Comparison of ENCODE assay signal across 1 cellular context in the genomic region with DNA sequence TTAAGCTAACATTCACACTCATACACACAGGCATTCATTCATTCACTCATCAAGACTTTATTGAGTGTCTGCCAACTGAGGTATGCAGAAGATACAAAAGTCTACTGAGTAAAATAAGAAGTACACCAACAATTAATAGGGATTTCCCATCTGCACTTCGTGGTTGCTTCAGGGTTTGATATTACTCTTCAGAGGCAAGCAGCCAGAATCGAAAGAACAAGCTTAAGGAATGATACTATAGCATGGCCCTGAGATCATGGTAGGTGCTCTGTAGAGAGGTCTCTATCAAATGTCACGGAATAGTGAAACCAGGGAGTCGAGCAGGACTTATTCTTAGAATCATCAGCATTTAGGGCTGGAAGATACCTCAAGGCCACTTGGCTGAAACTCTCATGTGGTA.
A peak's percentile ranks its signal among the peaks of the same experiment; 100 is the strongest.
TF ChIP-seq lines count a peak whose summit lies in the region.

No MANE protein-coding gene starts in this region.

TF ChIP-seq in GM12878, 131 proteins besides CTCF, POLR2A, EP300 and RAD21:
- TF ChIP-seq JUND (IDR thresholded peaks at IDR 0.05; ENCODE audit: low read depth, low read length), result no peak
- TF ChIP-seq BACH1 (IDR thresholded peaks at IDR 0.05; ENCODE audit: borderline replicate concordance), result no peak
- no peak for TF ChIP-seq EED (IDR thresholded peaks at IDR 0.05; ENCODE audit: low read depth)
- TF ChIP-seq, protein P1, sequence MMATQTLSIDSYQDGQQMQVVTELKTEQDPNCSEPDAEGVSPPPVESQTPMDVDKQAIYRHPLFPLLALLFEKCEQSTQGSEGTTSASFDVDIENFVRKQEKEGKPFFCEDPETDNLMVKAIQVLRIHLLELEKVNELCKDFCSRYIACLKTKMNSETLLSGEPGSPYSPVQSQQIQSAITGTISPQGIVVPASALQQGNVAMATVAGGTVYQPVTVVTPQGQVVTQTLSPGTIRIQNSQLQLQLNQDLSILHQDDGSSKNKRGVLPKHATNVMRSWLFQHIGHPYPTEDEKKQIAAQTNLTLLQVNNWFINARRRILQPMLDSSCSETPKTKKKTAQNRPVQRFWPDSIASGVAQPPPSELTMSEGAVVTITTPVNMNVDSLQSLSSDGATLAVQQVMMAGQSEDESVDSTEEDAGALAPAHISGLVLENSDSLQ (IDR thresholded peaks at IDR 0.05), result no peak
- no peak for TF ChIP-seq E2F8 (IDR thresholded peaks at IDR 0.05; ENCODE audit: low read depth, partially characterized antibody)
- no peak for TF ChIP-seq HDAC2 (IDR thresholded peaks at IDR 0.05)
- no peak for TF ChIP-seq MEF2A (IDR thresholded peaks at IDR 0.05; ENCODE audit: insufficient read depth, low read depth, low read length)
- TF ChIP-seq DPF2 (IDR thresholded peaks at IDR 0.05), result no peak
- TF ChIP-seq ZNF687 (IDR thresholded peaks at IDR 0.05), result no peak
- TF ChIP-seq NFIC (IDR thresholded peaks at IDR 0.05; ENCODE audit: low read depth, low read length), result peak; percentile 58
- no peak for TF ChIP-seq STAT1 (conservative IDR thresholded peaks at IDR 0.05)
- no peak; a peak in 1 of 4 replicates for TF ChIP-seq ETV6 (conservative IDR thresholded peaks at IDR 0.05 in 1 of 2, IDR thresholded peaks at IDR 0.05 in 1 of 2; ENCODE audit: borderline replicate concordance in 1 of 2, low read depth in 1 of 2)
- TF ChIP-seq MYC (IDR thresholded peaks at IDR 0.05; ENCODE audit: insufficient read depth, insufficient read length, insufficient replicate concordance, low read length, severe bottlenecking), result no peak
- peak; percentile 86 for TF ChIP-seq RUNX3 (IDR thresholded peaks at IDR 0.05; ENCODE audit: low read length)
- no peak for TF ChIP-seq IRF3 (IDR thresholded peaks at IDR 0.05)
- TF ChIP-seq, protein P2, sequence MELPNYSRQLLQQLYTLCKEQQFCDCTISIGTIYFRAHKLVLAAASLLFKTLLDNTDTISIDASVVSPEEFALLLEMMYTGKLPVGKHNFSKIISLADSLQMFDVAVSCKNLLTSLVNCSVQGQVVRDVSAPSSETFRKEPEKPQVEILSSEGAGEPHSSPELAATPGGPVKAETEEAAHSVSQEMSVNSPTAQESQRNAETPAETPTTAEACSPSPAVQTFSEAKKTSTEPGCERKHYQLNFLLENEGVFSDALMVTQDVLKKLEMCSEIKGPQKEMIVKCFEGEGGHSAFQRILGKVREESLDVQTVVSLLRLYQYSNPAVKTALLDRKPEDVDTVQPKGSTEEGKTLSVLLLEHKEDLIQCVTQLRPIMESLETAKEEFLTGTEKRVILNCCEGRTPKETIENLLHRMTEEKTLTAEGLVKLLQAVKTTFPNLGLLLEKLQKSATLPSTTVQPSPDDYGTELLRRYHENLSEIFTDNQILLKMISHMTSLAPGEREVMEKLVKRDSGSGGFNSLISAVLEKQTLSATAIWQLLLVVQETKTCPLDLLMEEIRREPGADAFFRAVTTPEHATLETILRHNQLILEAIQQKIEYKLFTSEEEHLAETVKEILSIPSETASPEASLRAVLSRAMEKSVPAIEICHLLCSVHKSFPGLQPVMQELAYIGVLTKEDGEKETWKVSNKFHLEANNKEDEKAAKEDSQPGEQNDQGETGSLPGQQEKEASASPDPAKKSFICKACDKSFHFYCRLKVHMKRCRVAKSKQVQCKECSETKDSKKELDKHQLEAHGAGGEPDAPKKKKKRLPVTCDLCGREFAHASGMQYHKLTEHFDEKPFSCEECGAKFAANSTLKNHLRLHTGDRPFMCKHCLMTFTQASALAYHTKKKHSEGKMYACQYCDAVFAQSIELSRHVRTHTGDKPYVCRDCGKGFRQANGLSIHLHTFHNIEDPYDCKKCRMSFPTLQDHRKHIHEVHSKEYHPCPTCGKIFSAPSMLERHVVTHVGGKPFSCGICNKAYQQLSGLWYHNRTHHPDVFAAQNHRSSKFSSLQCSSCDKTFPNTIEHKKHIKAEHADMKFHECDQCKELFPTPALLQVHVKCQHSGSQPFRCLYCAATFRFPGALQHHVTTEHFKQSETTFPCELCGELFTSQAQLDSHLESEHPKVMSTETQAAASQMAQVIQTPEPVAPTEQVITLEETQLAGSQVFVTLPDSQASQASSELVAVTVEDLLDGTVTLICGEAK (IDR thresholded peaks at IDR 0.05; ENCODE audit: borderline replicate concordance), result no peak
- TF ChIP-seq SPI1 (IDR thresholded peaks at IDR 0.05; ENCODE audit: borderline replicate concordance, insufficient read depth, low read depth, low read length), result no peak
- 0 out of 2 replicates have a peak, but pooled peaks have one; percentile 21 for TF ChIP-seq IRF4 (IDR thresholded peaks at IDR 0.05; ENCODE audit: low read depth, low read length)
- 0 out of 2 replicates have a peak, but pooled peaks have one; percentile 43 for TF ChIP-seq ZNF24 (IDR thresholded peaks at IDR 0.05)
- TF ChIP-seq NR2F1 (conservative IDR thresholded peaks at IDR 0.05), result no peak
- no peak for TF ChIP-seq SMAD5 (IDR thresholded peaks at IDR 0.05; ENCODE audit: low read depth)
- TF ChIP-seq JUNB (IDR thresholded peaks at IDR 0.05), result peak; percentile 74
- no peak for TF ChIP-seq ZNF274 (IDR thresholded peaks at IDR 0.05; ENCODE audit: insufficient read depth, insufficient read length)
- TF ChIP-seq POLR2AphosphoS5 (IDR thresholded peaks at IDR 0.05; ENCODE audit: low read length), result no peak
- TF ChIP-seq SUPT20H (IDR thresholded peaks at IDR 0.05; ENCODE audit: borderline replicate concordance, control insufficient read depth, low read depth, low read length), result no peak
- no peak for TF ChIP-seq E4F1 (IDR thresholded peaks at IDR 0.05; ENCODE audit: borderline replicate concordance, partially characterized antibody)
- no peak for TF ChIP-seq TARDBP (IDR thresholded peaks at IDR 0.05; ENCODE audit: borderline replicate concordance)
- TF ChIP-seq SMARCA5 (IDR thresholded peaks at IDR 0.05), result no peak
- TF ChIP-seq IRF5 (IDR thresholded peaks at IDR 0.05; ENCODE audit: borderline replicate concordance), result no peak
- no peak for TF ChIP-seq ATF7 (IDR thresholded peaks at IDR 0.05; ENCODE audit: low read depth)
- TF ChIP-seq CBX5 (IDR thresholded peaks at IDR 0.05; ENCODE audit: low read depth), result 0 out of 2 replicates have a peak, but pooled peaks have one; percentile 52
- TF ChIP-seq PAX8 (IDR thresholded peaks at IDR 0.05), result no peak
- TF ChIP-seq, protein P3, sequence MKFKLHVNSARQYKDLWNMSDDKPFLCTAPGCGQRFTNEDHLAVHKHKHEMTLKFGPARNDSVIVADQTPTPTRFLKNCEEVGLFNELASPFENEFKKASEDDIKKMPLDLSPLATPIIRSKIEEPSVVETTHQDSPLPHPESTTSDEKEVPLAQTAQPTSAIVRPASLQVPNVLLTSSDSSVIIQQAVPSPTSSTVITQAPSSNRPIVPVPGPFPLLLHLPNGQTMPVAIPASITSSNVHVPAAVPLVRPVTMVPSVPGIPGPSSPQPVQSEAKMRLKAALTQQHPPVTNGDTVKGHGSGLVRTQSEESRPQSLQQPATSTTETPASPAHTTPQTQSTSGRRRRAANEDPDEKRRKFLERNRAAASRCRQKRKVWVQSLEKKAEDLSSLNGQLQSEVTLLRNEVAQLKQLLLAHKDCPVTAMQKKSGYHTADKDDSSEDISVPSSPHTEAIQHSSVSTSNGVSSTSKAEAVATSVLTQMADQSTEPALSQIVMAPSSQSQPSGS (IDR thresholded peaks at IDR 0.05; ENCODE audit: low read length), result peak; percentile 55; the same call in 1 of the 2 replicates
- TF ChIP-seq, protein P4, sequence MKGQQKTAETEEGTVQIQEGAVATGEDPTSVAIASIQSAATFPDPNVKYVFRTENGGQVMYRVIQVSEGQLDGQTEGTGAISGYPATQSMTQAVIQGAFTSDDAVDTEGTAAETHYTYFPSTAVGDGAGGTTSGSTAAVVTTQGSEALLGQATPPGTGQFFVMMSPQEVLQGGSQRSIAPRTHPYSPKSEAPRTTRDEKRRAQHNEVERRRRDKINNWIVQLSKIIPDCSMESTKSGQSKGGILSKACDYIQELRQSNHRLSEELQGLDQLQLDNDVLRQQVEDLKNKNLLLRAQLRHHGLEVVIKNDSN (IDR thresholded peaks at IDR 0.05; ENCODE audit: borderline replicate concordance, extremely low read length, insufficient read depth, low read depth, low read length), result no peak
- 0 out of 2 replicates have a peak, but pooled peaks have one; percentile 13 for TF ChIP-seq PAX5 (IDR thresholded peaks at IDR 0.05; ENCODE audit: borderline replicate concordance, low read depth, low read length)
- no peak for TF ChIP-seq HDGF (IDR thresholded peaks at IDR 0.05)
TF ChIP-seq in GM12878: peak in this region for 8.
